ENCODE assay signal across 18 cellular contexts in genomic region chr21:34037446-34037845, GRCh38. TPM values are rescaled to one million over a fixed set of nuclear protein-coding genes. Genes with fewer than 3 reads are reported as not detected.
DNase-seq lines count a peak whose midpoint lies in the region; ATAC-seq, FAIRE-seq and TF ChIP-seq lines count a peak whose summit lies in the region.
"Had no signal": no experiment of that assay in that cellular context is flagged by ENCODE, and none has a peak within 500 bp of the region (broad histone marks: within the 10 kb centered on the region; RNA-seq: fewer than 3 reads in every experiment).

No MANE protein-coding gene starts in this region.

- H3K27me3 ChIP-seq in skeletal muscle satellite cell (ENCODE audit: control insufficient read depth, insufficient read depth, low read length) (no peaks in the 10 kb centered on the region), lower lobe of right lung (ENCODE audit: low read depth) (no peaks in the 10 kb centered on the region)
- no peaks in the 10 kb centered on the region for H3K27me3 ChIP-seq in naive thymus-derived CD4-positive, alpha-beta T cell (ENCODE audit: control insufficient read depth in 2 of 2, insufficient read depth in 2 of 2, low read length in 2 of 2)
- H3K27me3 ChIP-seq: body of pancreas had no signal

- H3K4me2 ChIP-seq in skeletal muscle satellite cell (ENCODE audit: low read length): peak overlapping the region; percentile 25

- no peak overlapping the region for H3K27ac Mint-ChIP-seq in naive thymus-derived CD4-positive, alpha-beta T cell
- no peak overlapping the region for H3K27ac Mint-ChIP-seq in activated CD8-positive, alpha-beta T cell treated with anti-CD3 and anti-CD28 coated beads for 36 hours
- H3K27ac Mint-ChIP-seq: CD8-positive, alpha-beta memory T cell; effector memory CD8-positive, alpha-beta T cell had no signal

- peaks cover 0 to 9% (median 0%) of the 10 kb centered on the region in 7 donors for H3K4me1 Mint-ChIP-seq in naive thymus-derived CD4-positive, alpha-beta T cell
- H3K4me1 Mint-ChIP-seq in activated CD8-positive, alpha-beta T cell treated with anti-CD3 and anti-CD28 coated beads for 36 hours (ENCODE audit: low read depth): peaks cover 4% of the 10 kb centered on the region

- H3K9me3 Mint-ChIP-seq in naive thymus-derived CD4-positive, alpha-beta T cell: peaks cover 0 to 13% (median 0%) of the 10 kb centered on the region in 11 donors
- H3K9me3 Mint-ChIP-seq in activated CD8-positive, alpha-beta T cell treated with anti-CD3 and anti-CD28 coated beads for 36 hours: peaks cover 4% of the 10 kb centered on the region
- H3K9me3 Mint-ChIP-seq: CD8-positive, alpha-beta memory T cell; effector memory CD8-positive, alpha-beta T cell had no signal

- no peak overlapping the region for H3K9ac ChIP-seq in skeletal muscle satellite cell (ENCODE audit: low read depth, low read length)

- no peak for TF ChIP-seq CTCF in lower lobe of right lung (IDR thresholded peaks at IDR 0.05)
- no peak for TF ChIP-seq CTCF in activated CD8-positive, alpha-beta T cell treated with anti-CD3 and anti-CD28 coated beads for 36 hours (IDR thresholded peaks at IDR 0.05)

- H3K4me3 ChIP-seq in skeletal muscle satellite cell (ENCODE audit: low read length): no peak overlapping the region
- no peak overlapping the region for H3K4me3 ChIP-seq in lower lobe of right lung
- H3K4me3 ChIP-seq in naive thymus-derived CD4-positive, alpha-beta T cell (ENCODE audit: low read length): no peak overlapping the region
- H3K4me3 ChIP-seq: body of pancreas, left ventricle myocardium inferior had no signal

- no peaks in the 10 kb centered on the region for H3K36me3 ChIP-seq in skeletal muscle satellite cell (ENCODE audit: insufficient read depth, low read length)
- H3K36me3 ChIP-seq in lower lobe of right lung: no peaks in the 10 kb centered on the region
- no peaks in the 10 kb centered on the region for H3K36me3 ChIP-seq in naive thymus-derived CD4-positive, alpha-beta T cell (ENCODE audit: control insufficient read depth in 2 of 3, insufficient read depth in 3 of 3, low read length in 3 of 3)
- H3K36me3 ChIP-seq: left ventricle myocardium inferior had no signal

- no peak overlapping the region for H3K4me3 Mint-ChIP-seq in naive thymus-derived CD4-positive, alpha-beta T cell
- no peak overlapping the region for H3K4me3 Mint-ChIP-seq in activated CD8-positive, alpha-beta T cell treated with anti-CD3 and anti-CD28 coated beads for 36 hours
- H3K4me3 Mint-ChIP-seq: CD8-positive, alpha-beta memory T cell; effector memory CD8-positive, alpha-beta T cell had no signal

- FAIRE-seq in HTR-8/SVneo (lab: Jason Lieb, UNC): peak; percentile 69

- no peak overlapping the region for H3K27ac ChIP-seq in lower lobe of right lung
- H3K27ac ChIP-seq in naive thymus-derived CD4-positive, alpha-beta T cell (ENCODE audit: low read depth, low read length): no peak overlapping the region
- H3K27ac ChIP-seq: body of pancreas, left ventricle myocardium inferior had no signal

- POLR2A ChIA-PET in naive thymus-derived CD4-positive, alpha-beta T cell (lab: Charles Lee): interaction anchor here (0.6 kb wide), 1 partner anchor 90 kb away, joined by 6 read pairs; no protein-coding TSS in a partner anchor
- POLR2A ChIA-PET in activated CD8-positive, alpha-beta T cell treated with anti-CD3 and anti-CD28 coated beads for 36 hours (lab: Charles Lee): no interaction called here

- no peak for ATAC-seq in lower lobe of right lung
- ATAC-seq in naive thymus-derived CD4-positive, alpha-beta T cell: no peak
- ATAC-seq in activated CD8-positive, alpha-beta T cell treated with anti-CD3 and anti-CD28 coated beads for 36 hours: no peak
- ATAC-seq: body of pancreas; effector memory CD8-positive, alpha-beta T cell had no signal

- peaks cover 0 to 11% (median 0%) of the 10 kb centered on the region in 5 donors for H3K36me3 Mint-ChIP-seq in naive thymus-derived CD4-positive, alpha-beta T cell
- H3K36me3 Mint-ChIP-seq in activated CD8-positive, alpha-beta T cell treated with anti-CD3 and anti-CD28 coated beads for 36 hours (ENCODE audit: low read depth): no peaks in the 10 kb centered on the region

- intact Hi-C loops in lower lobe of right lung (cut with DNase I): no loop called here
- intact Hi-C loops in naive thymus-derived CD4-positive, alpha-beta T cell (cut with micrococcal nuclease): no loop called here
- intact Hi-C loops in activated CD8-positive, alpha-beta T cell treated with anti-CD3 and anti-CD28 coated beads for 36 hours (cut with micrococcal nuclease): no loop called here

- CTCF ChIA-PET in naive thymus-derived CD4-positive, alpha-beta T cell (lab: Charles Lee): no interaction called here
- CTCF ChIA-PET in activated CD8-positive, alpha-beta T cell treated with anti-CD3 and anti-CD28 coated beads for 36 hours (lab: Charles Lee): interaction anchor here (0.8 kb wide), 1 partner anchor 113 kb away, joined by 3 read pairs; no protein-coding TSS in a partner anchor

- peak; percentile 38 for DNase-seq in HTR-8/SVneo (ENCODE audit: insufficient read length, low spot score)
- peak; percentile 76 for DNase-seq in astrocyte of the hippocampus (ENCODE audit: low read depth, low spot score)
- DNase-seq in hepatic stellate cell (ENCODE audit: low spot score): peak; percentile 38
- DNase-seq in lower lobe of right lung: no peak
- DNase-seq in naive thymus-derived CD4-positive, alpha-beta T cell: no peak
- no peak for DNase-seq in activated CD4-positive, alpha-beta T cell treated with anti-CD3 and anti-CD28 coated beads, Interleukin-2, amount 50 U/mL, for 48 hours
- no peak for DNase-seq in activated CD8-positive, alpha-beta T cell treated with anti-CD3 and anti-CD28 coated beads for 36 hours
- DNase-seq: activated CD4-positive, alpha-beta T cell treated with anti-CD3 and anti-CD28 coated beads for 4 hours; body of pancreas; CD8-positive, alpha-beta memory T cell; effector memory CD8-positive, alpha-beta T cell; GOT3; hippocampal formation; Kasumi-1; left ventricle myocardium inferior; NCI-H1930; NCI-H524 treated with DMSO at 0.1 percent for 48 hours had no signal

- peaks cover 0 to 4% (median 0%) of the 10 kb centered on the region in 5 donors for H3K27me3 Mint-ChIP-seq in naive thymus-derived CD4-positive, alpha-beta T cell
- no peaks in the 10 kb centered on the region for H3K27me3 Mint-ChIP-seq in activated CD8-positive, alpha-beta T cell treated with anti-CD3 and anti-CD28 coated beads for 36 hours
- H3K27me3 Mint-ChIP-seq: CD8-positive, alpha-beta memory T cell had no signal

- H3K4me1 ChIP-seq in skeletal muscle satellite cell (ENCODE audit: control insufficient read depth, insufficient read depth, low read length) (peaks cover 19% of the 10 kb centered on the region), lower lobe of right lung (peaks cover 10% of the 10 kb centered on the region)
- H3K4me1 ChIP-seq in naive thymus-derived CD4-positive, alpha-beta T cell (ENCODE audit: control insufficient read depth in 2 of 2, insufficient read depth in 2 of 2, low read length in 2 of 2): no peaks in the 10 kb centered on the region
- H3K4me1 ChIP-seq: body of pancreas, left ventricle myocardium inferior had no signal

- H3K9me3 ChIP-seq in skeletal muscle satellite cell (replicated peaks; ENCODE audit: low read length): no peaks in the 10 kb centered on the region
- H3K9me3 ChIP-seq in lower lobe of right lung: no peaks in the 10 kb centered on the region
- no peaks in the 10 kb centered on the region for H3K9me3 ChIP-seq in naive thymus-derived CD4-positive, alpha-beta T cell (ENCODE audit: control insufficient read depth in 2 of 3, low read length in 3 of 3)
- H3K9me3 ChIP-seq: body of pancreas, left ventricle myocardium inferior had no signal

RNA-seq across cellular contexts. Expression of gene MRPS6, which starts 35.9 kb away (rescaled TPM):
- total RNA-seq in skeletal muscle satellite cell (2012; rRNA removed): 26.1 and 35.4 TPM in 2 replicates
- 44.5 TPM for total RNA-seq in lower lobe of right lung
- 10 to 100 TPM; 25.5 to 92.7 (median 87.9) TPM for total RNA-seq in naive thymus-derived CD4-positive, alpha-beta T cell
- 100 to 1,000 TPM; 183 to 193 TPM for polyA plus RNA-seq in naive thymus-derived CD4-positive, alpha-beta T cell
- total RNA-seq in activated CD8-positive, alpha-beta T cell treated with anti-CD3 and anti-CD28 coated beads for 36 hours: 10 to 100 TPM; 93.9 to 95.2 TPM

RNA-seq across cellular contexts. Expression of gene SLC5A3, which starts 35.9 kb away (rescaled TPM):
- total RNA-seq in skeletal muscle satellite cell (2012; rRNA removed): 25.3 and 31.7 TPM in 2 replicates
- total RNA-seq in lower lobe of right lung: 17.4 TPM
- total RNA-seq in naive thymus-derived CD4-positive, alpha-beta T cell: 10 to 100 TPM in 3 of 5 experiments, 1 to 10 TPM in 2; 8.8 to 45.5 (median 34.0) TPM
- polyA plus RNA-seq in naive thymus-derived CD4-positive, alpha-beta T cell: 1 to 10 TPM; 1.8 to 2.1 TPM
- 10 to 100 TPM; 21.1 to 21.9 TPM for total RNA-seq in activated CD8-positive, alpha-beta T cell treated with anti-CD3 and anti-CD28 coated beads for 36 hours

Comparison
In these comparisons a context has a peak if more than half of its experiments do, and no peak if none do; other contexts are left out.
1. DNase-seq: peak in HTR-8/SVneo (single experiment), astrocyte of the hippocampus (single experiment) and hepatic stellate cell (single experiment); none in lower lobe of right lung (single experiment), naive thymus-derived CD4-positive, alpha-beta T cell (0 of 9), activated CD4-positive, alpha-beta T cell treated with anti-CD3 and anti-CD28 coated beads, Interleukin-2, amount 50 U/mL, for 48 hours (0 of 2) and activated CD8-positive, alpha-beta T cell treated with anti-CD3 and anti-CD28 coated beads for 36 hours (single experiment).